In genomic region chr5:135106610-135107009, GRCh38 we compare ENCODE assay signal across 18 cellular contexts.
DNase-seq lines count a peak whose midpoint lies in the region; ATAC-seq and TF ChIP-seq lines count a peak whose summit lies in the region.
"Had no signal": no experiment of that assay in that cellular context is flagged by ENCODE, and none has a peak within 500 bp of the region (broad histone marks: within the 10 kb centered on the region; RNA-seq: fewer than 3 reads in every experiment).

No MANE protein-coding gene starts in this region.

- no peak overlapping the region for H3K4me3 Mint-ChIP-seq in MCF 10A (ENCODE audit: unreplicated experiment)
- H3K4me3 Mint-ChIP-seq in naive thymus-derived CD4-positive, alpha-beta T cell: no peak overlapping the region
- H3K4me3 Mint-ChIP-seq in endothelial cell (ENCODE audit: unreplicated experiment): no peak overlapping the region

- no peak for TF ChIP-seq POLR2A in breast epithelium (IDR thresholded peaks at IDR 0.05)

- H3K36me3 ChIP-seq in breast epithelium (no peaks in the 10 kb centered on the region), psoas muscle (ENCODE audit: insufficient read depth in 1 of 2, low read depth in 1 of 2) (no peaks in the 10 kb centered on the region)
- no peaks in the 10 kb centered on the region for H3K36me3 ChIP-seq in naive thymus-derived CD4-positive, alpha-beta T cell (ENCODE audit: control insufficient read depth in 2 of 3, insufficient read depth in 3 of 3, low read length in 3 of 3)

- 53 to 59% (median 56%) methylated on average over 2 of the region's 2 CpGs for WGBS in psoas muscle, 3 donors

- no peaks in the 10 kb centered on the region for H3K27me3 Mint-ChIP-seq in MCF 10A (ENCODE audit: insufficient read depth, unreplicated experiment)
- no peaks in the 10 kb centered on the region for H3K27me3 Mint-ChIP-seq in naive thymus-derived CD4-positive, alpha-beta T cell
- H3K27me3 Mint-ChIP-seq in endothelial cell (ENCODE audit: unreplicated experiment): peaks cover 3% of the 10 kb centered on the region

- H3K9me3 ChIP-seq in breast epithelium (peaks cover 0 to 5% of the 10 kb centered on the region in 2 donors), psoas muscle (no peaks in the 10 kb centered on the region)
- H3K9me3 ChIP-seq in naive thymus-derived CD4-positive, alpha-beta T cell (ENCODE audit: control insufficient read depth in 2 of 3, low read length in 3 of 3): no peaks in the 10 kb centered on the region

- ATAC-seq in psoas muscle (peak in 3 of 4 donors; percentile 23 to 57 (median 45)), HG02970 (IDR thresholded peaks at IDR 0.05; ENCODE audit: low FRiP score, unreplicated experiment) (no peak)
- no peak for ATAC-seq in naive thymus-derived CD4-positive, alpha-beta T cell

- DNase-seq in MCF 10A (ENCODE audit: unreplicated experiment) (peak; percentile 78), breast epithelium (ENCODE audit: low spot score in 2 of 2) (no peak), NCI-H226 (peak; percentile 42), choroid plexus epithelial cell (ENCODE audit: low read depth) (peak; percentile 5), psoas muscle (peak in 1 of 2 donors; percentile 13), endothelial cell (ENCODE audit: low spot score) (no peak)
- DNase-seq in naive thymus-derived CD4-positive, alpha-beta T cell: no peak
- DNase-seq: COR-L47, DMS153, NCI-H1092, NCI-H2107, NCI-H446, NCI-H748 treated with DMSO at 0.1 percent for 48 hours, PC-9, SHP77 had no signal

- BruUV-seq in MCF 10A (replicated peaks; lab: Mats Ljungman, UMichigan): no TSS peak

- H3K27ac ChIP-seq in breast epithelium (no peak overlapping the region), psoas muscle (peak overlapping the region; percentile 21)
- no peak overlapping the region for H3K27ac ChIP-seq in naive thymus-derived CD4-positive, alpha-beta T cell (ENCODE audit: low read depth, low read length)
- H3K27ac ChIP-seq: C4-2B, PC-9 had no signal

- TF ChIP-seq CTCF in MCF 10A (IDR thresholded peaks at IDR 0.05; ENCODE audit: unreplicated experiment) (no peak), breast epithelium (IDR thresholded peaks at IDR 0.05) (no peak), choroid plexus epithelial cell (conservative IDR thresholded peaks at IDR 0.05; ENCODE audit: low read depth, low read length) (no peak), psoas muscle (IDR thresholded peaks at IDR 0.05) (no peak), endothelial cell (IDR thresholded peaks at IDR 0.05; ENCODE audit: unreplicated experiment) (no peak)

- H3K4me3 ChIP-seq in breast epithelium: no peak overlapping the region
- no peak overlapping the region for H3K4me3 ChIP-seq in choroid plexus epithelial cell (ENCODE audit: low read depth, low read length)
- no peak overlapping the region for H3K4me3 ChIP-seq in psoas muscle
- no peak overlapping the region for H3K4me3 ChIP-seq in naive thymus-derived CD4-positive, alpha-beta T cell (ENCODE audit: low read length)
- H3K4me3 ChIP-seq: PC-9 had no signal

- CTCF ChIA-PET in MCF 10A (lab: Yijun Ruan, JAX): interaction anchor here (0.9 to 2.9 kb wide), 6 partner anchors 16 to 319 kb away, joined by 3 to 16 read pairs (median 3); no protein-coding TSS in a partner anchor
- CTCF ChIA-PET in naive thymus-derived CD4-positive, alpha-beta T cell (lab: Charles Lee): no interaction called here

- no peaks in the 10 kb centered on the region for H3K27me3 ChIP-seq in breast epithelium
- no peaks in the 10 kb centered on the region for H3K27me3 ChIP-seq in psoas muscle (ENCODE audit: insufficient read depth in 3 of 3, low read length in 2 of 3)
- H3K27me3 ChIP-seq in naive thymus-derived CD4-positive, alpha-beta T cell (ENCODE audit: control insufficient read depth in 2 of 2, insufficient read depth in 2 of 2, low read length in 2 of 2): no peaks in the 10 kb centered on the region

- H3K4me1 ChIP-seq in breast epithelium (no peaks in the 10 kb centered on the region), psoas muscle (peaks cover 8% of the 10 kb centered on the region)
- H3K4me1 ChIP-seq in naive thymus-derived CD4-positive, alpha-beta T cell (ENCODE audit: control insufficient read depth in 2 of 2, insufficient read depth in 2 of 2, low read length in 2 of 2): no peaks in the 10 kb centered on the region

- H3K36me3 Mint-ChIP-seq in MCF 10A (ENCODE audit: insufficient read depth, unreplicated experiment) (no peaks in the 10 kb centered on the region), endothelial cell (ENCODE audit: low read depth, unreplicated experiment) (no peaks in the 10 kb centered on the region)
- H3K36me3 Mint-ChIP-seq in naive thymus-derived CD4-positive, alpha-beta T cell: no peaks in the 10 kb centered on the region
- H3K36me3 Mint-ChIP-seq: IgD-negative memory B cell had no signal

- H3K9me3 Mint-ChIP-seq in MCF 10A (ENCODE audit: unreplicated experiment) (no peaks in the 10 kb centered on the region), endothelial cell (ENCODE audit: unreplicated experiment) (no peaks in the 10 kb centered on the region)
- no peaks in the 10 kb centered on the region for H3K9me3 Mint-ChIP-seq in naive thymus-derived CD4-positive, alpha-beta T cell
- H3K9me3 Mint-ChIP-seq: IgD-negative memory B cell had no signal

- intact Hi-C loops in MCF 10A (cut with micrococcal nuclease): loop anchor here (2.0 kb wide), 2 partner anchors 84 to 226 kb away; no protein-coding TSS in a partner anchor
- intact Hi-C loops in breast epithelium (cut with DNase I; ENCODE audit: low total_unique reads): no loop called here
- intact Hi-C loops in psoas muscle (cut with DNase I): no loop called here
- intact Hi-C loops in naive thymus-derived CD4-positive, alpha-beta T cell (cut with micrococcal nuclease): no loop called here

- POLR2A ChIA-PET in MCF 10A (lab: Yijun Ruan, JAX): interaction anchor here (0.8 to 2.0 kb wide), 9 partner anchors 13 to 74 kb away, joined by 3 to 9 read pairs (median 5); partner anchors contain the start of gene PITX1
- POLR2A ChIA-PET in naive thymus-derived CD4-positive, alpha-beta T cell (lab: Charles Lee): no interaction called here

- H3K4me1 Mint-ChIP-seq in MCF 10A (ENCODE audit: insufficient read depth, unreplicated experiment) (peaks cover 18% of the 10 kb centered on the region), endothelial cell (ENCODE audit: unreplicated experiment) (no peaks in the 10 kb centered on the region)
- no peaks in the 10 kb centered on the region for H3K4me1 Mint-ChIP-seq in naive thymus-derived CD4-positive, alpha-beta T cell
- H3K4me1 Mint-ChIP-seq: IgD-negative memory B cell had no signal

- H3K27ac Mint-ChIP-seq in MCF 10A (ENCODE audit: low read depth, unreplicated experiment): peak overlapping the region; percentile 33
- peak overlapping the region in 1 of 9 donors; percentile 51 for H3K27ac Mint-ChIP-seq in naive thymus-derived CD4-positive, alpha-beta T cell
- no peak overlapping the region for H3K27ac Mint-ChIP-seq in endothelial cell (ENCODE audit: unreplicated experiment)
- H3K27ac Mint-ChIP-seq: IgD-negative memory B cell had no signal

Comparison
In these comparisons a context has a peak if more than half of its experiments do, and no peak if none do; other contexts are left out.
1. DNase-seq: peak in MCF 10A (single experiment), NCI-H226 (single experiment) and choroid plexus epithelial cell (single experiment); none in breast epithelium (0 of 2), naive thymus-derived CD4-positive, alpha-beta T cell (0 of 9) and endothelial cell (single experiment).
2. ATAC-seq: peak in psoas muscle (3 of 4); none in naive thymus-derived CD4-positive, alpha-beta T cell (single experiment) and HG02970 (single experiment).